Comparison of ENCODE assay signal across 8 cellular contexts in the genomic region with DNA sequence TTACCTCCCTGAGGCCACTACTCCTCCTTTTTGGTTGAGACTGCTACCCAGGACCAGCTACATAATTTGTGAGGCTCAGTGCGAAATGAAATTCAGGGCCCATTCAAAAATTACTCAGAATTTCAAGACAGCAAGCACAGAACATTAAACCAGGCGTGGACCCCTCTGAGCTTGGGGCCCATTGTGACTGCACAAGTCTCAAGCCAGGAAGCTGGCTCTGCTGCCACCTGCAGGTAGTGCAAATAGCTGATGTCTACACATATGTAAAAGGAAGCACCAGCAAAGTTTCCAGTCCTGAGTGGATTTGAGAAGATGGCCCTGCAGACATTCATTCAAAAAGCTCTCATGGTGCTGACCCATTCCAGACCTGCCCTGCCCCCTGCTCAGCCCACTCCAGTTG.
DNase-seq lines count a peak whose midpoint lies in the region; ATAC-seq and TF ChIP-seq lines count a peak whose summit lies in the region.
"Had no signal": no experiment of that assay in that cellular context is flagged by ENCODE, and none has a peak within 500 bp of the region (broad histone marks: within the 10 kb centered on the region; RNA-seq: fewer than 3 reads in every experiment).

No MANE protein-coding gene starts in this region.

- H3K9me3 ChIP-seq in colonic mucosa (no peaks in the 10 kb centered on the region), neural progenitor cell (ENCODE audit: low read depth) (no peaks in the 10 kb centered on the region)
- H3K9me3 ChIP-seq: neutrophil had no signal

- H3K4me3 ChIP-seq in colonic mucosa (no peak overlapping the region), neural progenitor cell (no peak overlapping the region)

- ATAC-seq in GM21717 (IDR thresholded peaks at IDR 0.05; ENCODE audit: unreplicated experiment): peak; percentile 49

- H4K20me1 ChIP-seq in neural progenitor cell (ENCODE audit: low read depth): no peaks in the 10 kb centered on the region

- H3K27me3 ChIP-seq in colonic mucosa (no peaks in the 10 kb centered on the region), neural progenitor cell (no peaks in the 10 kb centered on the region)
- H3K27me3 ChIP-seq: neutrophil had no signal

- H3K9ac ChIP-seq in colonic mucosa (ENCODE audit: low read depth in 2 of 2, low read length in 2 of 2) (no peak overlapping the region), neural progenitor cell (no peak overlapping the region)

- no peaks in the 10 kb centered on the region for H3K36me3 Mint-ChIP-seq in neural progenitor cell

- no peaks in the 10 kb centered on the region for H3F3A ChIP-seq in neural progenitor cell (ENCODE audit: low read depth)

- DNase-seq in GDM1 (lab: John Stamatoyannopoulos, UW) (peak; percentile 54), NCI-H748 (lab: John Stamatoyannopoulos, UW; ENCODE audit: unreplicated experiment) (peak; percentile 83), colonic mucosa (peak; percentile 67), neural progenitor cell (ENCODE audit: low spot score) (peak; percentile 18), putamen (ENCODE audit: low spot score) (no peak), cerebellum (ENCODE audit: low spot score) (no peak)

- TF ChIP-seq CTCF in colonic mucosa (IDR thresholded peaks at IDR 0.05) (peak; percentile 34), neural progenitor cell (IDR thresholded peaks at IDR 0.05) (peak; percentile 40)

- no peaks in the 10 kb centered on the region for H3K9me3 Mint-ChIP-seq in neural progenitor cell

- H3K27ac Mint-ChIP-seq in neural progenitor cell: no peak overlapping the region

- H3K36me3 ChIP-seq in colonic mucosa (no peaks in the 10 kb centered on the region), neural progenitor cell (no peaks in the 10 kb centered on the region)
- H3K36me3 ChIP-seq: neutrophil had no signal

- H3K27me3 Mint-ChIP-seq in neural progenitor cell (ENCODE audit: insufficient read depth, low read depth): peaks cover 4% of the 10 kb centered on the region

- no peaks in the 10 kb centered on the region for H3K79me2 ChIP-seq in neural progenitor cell (ENCODE audit: low read depth)

- H2AFZ ChIP-seq in neural progenitor cell (replicated peaks): no peak overlapping the region

- intact Hi-C loops in colonic mucosa (cut with DNase I): loop anchor here (5.0 to 10.0 kb wide), 3 partner anchors 97 to 310 kb away; no protein-coding TSS in a partner anchor

- H3K4me3 Mint-ChIP-seq in neural progenitor cell: no peak overlapping the region

- no peak overlapping the region for H3K27ac ChIP-seq in colonic mucosa
- H3K27ac ChIP-seq in neural progenitor cell: no peak overlapping the region
- H3K27ac ChIP-seq: neutrophil had no signal

- H3K4me1 ChIP-seq in colonic mucosa (no peaks in the 10 kb centered on the region), neural progenitor cell (no peaks in the 10 kb centered on the region)

- H3K4me1 Mint-ChIP-seq in neural progenitor cell: no peaks in the 10 kb centered on the region

- no peak overlapping the region for H3K4me2 ChIP-seq in neural progenitor cell

Comparison
In these comparisons a context has a peak if more than half of its experiments do, and no peak if none do; other contexts are left out.
1. DNase-seq: peak in GDM1 (single experiment), NCI-H748 (single experiment), colonic mucosa (single experiment) and neural progenitor cell (single experiment); none in putamen (single experiment) and cerebellum (single experiment).